Comparison of ENCODE assay signal across 17 cellular contexts in the genomic region with DNA sequence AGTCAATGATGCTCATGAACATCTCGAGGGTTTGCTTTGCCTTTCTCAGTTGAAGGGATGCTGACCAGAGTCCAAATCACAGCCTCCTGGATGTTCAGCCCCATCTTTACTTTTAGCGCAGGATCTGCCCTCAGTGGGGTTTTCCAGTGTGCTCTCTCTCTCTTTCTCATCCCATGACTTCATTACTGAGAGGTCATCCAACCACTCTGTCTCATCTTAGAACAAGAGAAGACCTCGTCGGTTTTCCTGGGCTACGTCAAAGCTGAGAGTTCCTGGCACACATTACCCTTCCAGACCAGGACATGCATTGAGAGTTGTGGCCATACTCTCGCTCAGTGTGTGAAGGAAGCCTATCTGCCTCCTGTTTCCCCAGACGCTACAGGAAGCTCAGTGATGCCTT. TPM values are rescaled to one million over a fixed set of nuclear protein-coding genes. Genes with fewer than 3 reads are reported as not detected.
"Had no signal": no experiment of that assay in that cellular context is flagged by ENCODE, and none has a peak within 500 bp of the region (broad histone marks: within the 10 kb centered on the region; RNA-seq: fewer than 3 reads in every experiment).

No MANE protein-coding gene starts in this region.

- H3K4me3 Mint-ChIP-seq: activated CD8-positive, alpha-beta T cell treated with anti-CD3 and anti-CD28 coated beads, Interleukin-2, amount 10 ng/mL, durations not matched to agents 7 days and 5 days; brain; dendritic cell treated with granulocyte-macrophage colony-stimulating factor and Interleukin-4, amounts not matched to agents 40 ng/mL and 50 ng/mL, for 4 days; T-helper 17 cell had no signal

- ATAC-seq: activated CD8-positive, alpha-beta T cell treated with anti-CD3 and anti-CD28 coated beads, Interleukin-2, amount 10 ng/mL, durations not matched to agents 7 days and 5 days; T-helper 17 cell had no signal

- DNase-seq: activated CD8-positive, alpha-beta memory T cell treated with anti-CD3 and anti-CD28 coated beads, Interleukin-2, amount 50 U/mL, for 48 hours; activated CD8-positive, alpha-beta T cell treated with anti-CD3 and anti-CD28 coated beads, Interleukin-2, amount 10 ng/mL, durations not matched to agents 7 days and 5 days; activated naive CD4-positive, alpha-beta T cell treated with anti-CD3 and anti-CD28 coated beads, Interleukin-2, amount 50 U/mL, for 16 hours; amniotic stem cell; erythroblast; kidney; left ventricle myocardium inferior; stimulated activated CD4-positive, alpha-beta T cell treated with anti-CD3 and anti-CD28 coated beads, Interleukin-4, amount 100 ng/mL, for 1 hour; stimulated activated CD8-positive, alpha-beta memory T cell treated with anti-CD3 and anti-CD28 coated beads, Interleukin-4, amount 100 ng/mL, for 48 hours; stomach; T-helper 17 cell; thyroid gland had no signal

- H3K36me3 ChIP-seq: thyroid gland, vagina had no signal

- H2AFZ ChIP-seq: parathyroid adenoma had no signal

- H3K4me1 ChIP-seq: parathyroid adenoma had no signal

- H3K9me3 ChIP-seq: left ventricle myocardium inferior, stomach, thyroid gland, vagina had no signal

- H3K9ac ChIP-seq: parathyroid adenoma had no signal

- H3K9me3 Mint-ChIP-seq: brain; dendritic cell treated with granulocyte-macrophage colony-stimulating factor and Interleukin-4, amounts not matched to agents 40 ng/mL and 50 ng/mL, for 4 days had no signal

- H3K27ac ChIP-seq: parathyroid adenoma, thyroid gland, vagina had no signal

- H3K27ac Mint-ChIP-seq: brain; dendritic cell treated with granulocyte-macrophage colony-stimulating factor and Interleukin-4, amounts not matched to agents 40 ng/mL and 50 ng/mL, for 4 days had no signal

- H3K79me2 ChIP-seq: parathyroid adenoma had no signal

- H3K27me3 Mint-ChIP-seq: dendritic cell treated with granulocyte-macrophage colony-stimulating factor and Interleukin-4, amounts not matched to agents 40 ng/mL and 50 ng/mL, for 4 days; T-helper 17 cell had no signal

- FAIRE-seq: kidney had no signal

- H3K27me3 ChIP-seq: stomach, thyroid gland, vagina had no signal

- H3K4me3 ChIP-seq: left ventricle myocardium inferior, stomach, thyroid gland, vagina had no signal

RNA-seq across cellular contexts. Expression of a gene that starts 47.3 kb away (rescaled TPM):
- total RNA-seq: activated CD8-positive, alpha-beta T cell treated with anti-CD3 and anti-CD28 coated beads, Interleukin-2, amount 10 ng/mL, durations not matched to agents 7 days and 5 days; left ventricle myocardium inferior; renal cortical epithelial cell; T-helper 17 cell had no signal
